Comparison of ENCODE assay signal across 8 cellular contexts in the genomic region with DNA sequence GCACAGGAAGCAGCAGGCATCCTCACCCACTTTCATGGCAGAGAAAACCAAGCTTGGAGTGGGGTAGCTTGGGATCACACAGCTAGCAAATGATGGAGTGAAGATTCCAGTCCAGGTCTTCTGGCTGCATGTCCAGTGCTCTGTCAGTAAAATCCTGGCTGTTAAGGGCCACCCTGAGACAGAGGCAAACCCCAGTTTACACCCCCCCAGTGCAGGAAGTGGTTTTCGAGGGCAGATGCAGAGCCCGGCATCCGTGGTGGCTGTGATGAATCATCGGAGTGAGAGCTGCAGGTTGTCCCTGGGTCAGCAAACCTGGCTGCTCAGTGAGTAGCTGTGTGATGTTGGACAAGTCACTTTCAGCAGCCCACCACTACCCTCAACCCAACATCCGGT.
DNase-seq lines count a peak whose midpoint lies in the region; ATAC-seq and TF ChIP-seq lines count a peak whose summit lies in the region.

No MANE protein-coding gene starts in this region.

- no peak overlapping the region for H2AFZ ChIP-seq in OCI-LY1 (ENCODE audit: low read length)

- peak; percentile 43 for ATAC-seq in GM18861 (IDR thresholded peaks at IDR 0.05; ENCODE audit: unreplicated experiment)
- peak; percentile 47 for ATAC-seq in HG02970 (IDR thresholded peaks at IDR 0.05; ENCODE audit: low FRiP score, unreplicated experiment)

- no peaks in the 10 kb centered on the region for H3K9me3 ChIP-seq in OCI-LY1 (ENCODE audit: low read length)
- no peaks in the 10 kb centered on the region for H3K9me3 ChIP-seq in A673 (ENCODE audit: low read depth, low read length, poor library complexity, severe bottlenecking)

- POLR2A ChIA-PET in A673 (lab: Charles Lee; ENCODE audit: low non-redundant PET): no interaction called here

- peaks cover 6% of the 10 kb centered on the region for H3K27me3 Mint-ChIP-seq in nephron progenitor cell (ENCODE audit: low read depth, poor library complexity)

- H3K4me2 ChIP-seq in OCI-LY1 (ENCODE audit: low read length): peak overlapping the region; percentile 82

- TF ChIP-seq CTCF in OCI-LY1 (IDR thresholded peaks at IDR 0.05; ENCODE audit: low read length): no peak
- TF ChIP-seq CTCF in A673 (conservative IDR thresholded peaks at IDR 0.05; ENCODE audit: low read depth, low read length): no peak
- TF ChIP-seq CTCF in nephron progenitor cell (IDR thresholded peaks at IDR 0.05): no peak

- H3K27me3 ChIP-seq in OCI-LY1 (ENCODE audit: insufficient read depth, low read length) (no peaks in the 10 kb centered on the region), A673 (replicated peaks; ENCODE audit: insufficient read depth, low read depth, low read length, poor library complexity) (no peaks in the 10 kb centered on the region)

- DNase-seq in activated T-cell treated with anti-CD3 and anti-CD28 coated beads for 24 hours (ENCODE audit: low read depth): peak; percentile 72
- DNase-seq in fibroblast of peridontal ligament (ENCODE audit: extremely low read depth): peak; percentile 84
- peak; percentile 70 to 83 for DNase-seq in stimulated activated CD4-positive, alpha-beta T cell treated with anti-CD3 and anti-CD28 coated beads, Interleukin-12 subunit alpha, Interleukin-12 subunit beta, amount 100 ng/mL, for 24 hours (ENCODE audit: low read depth in 2 of 2)
- DNase-seq in A673 (ENCODE audit: low spot score): no peak
- DNase-seq in nephron progenitor cell: no peak

- H3K9me3 Mint-ChIP-seq in nephron progenitor cell: no peaks in the 10 kb centered on the region

- intact Hi-C loops in A673 (cut with micrococcal nuclease; ENCODE audit: unreplicated experiment): no loop called here

- H3K4me1 ChIP-seq in OCI-LY1 (ENCODE audit: insufficient read depth, low read length, severe bottlenecking) (peaks cover 67% of the 10 kb centered on the region), A673 (ENCODE audit: insufficient read depth, low read length, poor library complexity, severe bottlenecking) (no peaks in the 10 kb centered on the region)

- no TSS peak for BruUV-seq in A673 (replicated peaks; lab: Mats Ljungman, UMichigan)

- H3K36me3 ChIP-seq in OCI-LY1 (ENCODE audit: insufficient read depth, low read length) (no peaks in the 10 kb centered on the region; the same call in 1 of the 2 replicates), A673 (ENCODE audit: insufficient read depth, low read length, poor library complexity, severe bottlenecking) (no peaks in the 10 kb centered on the region)

- H3F3A ChIP-seq in OCI-LY1 (ENCODE audit: insufficient read depth, low read length): no peaks in the 10 kb centered on the region

- peak overlapping the region; percentile 94 for H3K27ac ChIP-seq in OCI-LY1 (ENCODE audit: low read depth, low read length, poor library complexity, severe bottlenecking)
- H3K27ac ChIP-seq in A673 (ENCODE audit: low read depth, low read length, poor library complexity, severe bottlenecking): no peak overlapping the region

- no peak overlapping the region for H3K27ac Mint-ChIP-seq in nephron progenitor cell

- H3K4me3 ChIP-seq in OCI-LY1 (ENCODE audit: low read depth, low read length, poor library complexity, severe bottlenecking): peak overlapping the region; percentile 18
- no peak overlapping the region for H3K4me3 ChIP-seq in A673 (ENCODE audit: low read depth, low read length, poor library complexity, severe bottlenecking)

- CTCF ChIA-PET in A673 (lab: Charles Lee): no interaction called here

- no peaks in the 10 kb centered on the region for H3K9me2 ChIP-seq in OCI-LY1 (ENCODE audit: low read depth, low read length)

- H3K79me2 ChIP-seq in OCI-LY1 (ENCODE audit: insufficient read depth, low read length): no peaks in the 10 kb centered on the region

- H3K36me3 Mint-ChIP-seq in nephron progenitor cell (ENCODE audit: low read depth): no peaks in the 10 kb centered on the region

- H4K20me1 ChIP-seq in OCI-LY1 (ENCODE audit: insufficient read depth, low read length): no peaks in the 10 kb centered on the region

- H3K9ac ChIP-seq in OCI-LY1 (ENCODE audit: low read length): peak overlapping the region; percentile 33; the same call in 1 of the 2 replicates

- no peak overlapping the region for H3K4me3 Mint-ChIP-seq in nephron progenitor cell

- H3K4me1 Mint-ChIP-seq in nephron progenitor cell: peaks cover 68% of the 10 kb centered on the region

Comparison
In these comparisons a context has a peak if more than half of its experiments do, and no peak if none do; other contexts are left out.
1. DNase-seq: peak in activated T-cell treated with anti-CD3 and anti-CD28 coated beads for 24 hours (single experiment), fibroblast of peridontal ligament (single experiment) and stimulated activated CD4-positive, alpha-beta T cell treated with anti-CD3 and anti-CD28 coated beads, Interleukin-12 subunit alpha, Interleukin-12 subunit beta, amount 100 ng/mL, for 24 hours (2 of 2); none in A673 (single experiment) and nephron progenitor cell (single experiment).